ENCODE assay signal across 10 cellular contexts in the genomic region with DNA sequence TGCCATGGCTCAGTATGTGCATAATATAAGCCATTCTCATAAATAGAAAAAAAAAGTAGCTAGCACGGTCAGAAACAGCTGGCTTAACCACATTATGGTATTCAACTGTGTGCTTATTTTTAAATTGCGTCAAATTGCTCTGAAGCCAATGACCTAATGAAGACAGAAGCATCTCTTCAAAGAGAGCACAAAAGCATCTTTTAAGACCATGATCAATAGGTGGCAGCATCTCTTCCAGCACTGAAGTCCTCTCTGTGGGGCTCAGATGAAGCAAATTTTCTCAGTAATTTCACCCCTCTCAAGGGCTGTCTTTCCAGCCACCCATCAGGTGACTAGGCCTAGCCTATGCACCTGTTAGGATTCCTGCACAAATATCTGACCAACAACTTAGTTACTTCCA.
DNase-seq lines count a peak whose midpoint lies in the region; ATAC-seq and TF ChIP-seq lines count a peak whose summit lies in the region.
"Had no signal": no experiment of that assay in that cellular context is flagged by ENCODE, and none has a peak within 500 bp of the region (broad histone marks: within the 10 kb centered on the region; RNA-seq: fewer than 3 reads in every experiment).

No MANE protein-coding gene starts in this region.

- no peak for DNase-seq in Right ventricle myocardium inferior (ENCODE audit: missing footprints)
- DNase-seq in cardiac septum (ENCODE audit: low spot score), result no peak
- no peak for DNase-seq in RWPE2 (ENCODE audit: low spot score)
- peak; percentile 32 for DNase-seq in glomerular visceral epithelial cell (ENCODE audit: extremely low spot score)
- no peak for DNase-seq in type B pancreatic cell (ENCODE audit: extremely low spot score, unreplicated experiment)
- DNase-seq in ascending aorta (ENCODE audit: low spot score in 2 of 2), result no peak
- DNase-seq in stimulated activated CD4-positive, alpha-beta T cell treated with anti-CD3 and anti-CD28 coated beads, Interleukin-1b, Interleukin-23, amount 100 ng/mL, for 48 hours, result no peak
- DNase-seq: activated naive CD4-positive, alpha-beta T cell treated with Interleukin-2 at 50 U/mL for 16 hours; DND-41 had no signal

- H3K4me3 ChIP-seq in RWPE2 (ENCODE audit: severe bottlenecking), result no peak overlapping the region
- H3K4me3 ChIP-seq in ascending aorta, result no peak overlapping the region

- TF ChIP-seq CTCF in RWPE2 (IDR thresholded peaks at IDR 0.05; ENCODE audit: poor library complexity, severe bottlenecking) (peak; percentile 51), type B pancreatic cell (conservative IDR thresholded peaks at IDR 0.05) (peak; percentile 41), ascending aorta (IDR thresholded peaks at IDR 0.05) (peak in 1 of 3 experiments; percentile 35)

- H3K36me3 ChIP-seq in RWPE2 (ENCODE audit: low read depth), result no peaks in the 10 kb centered on the region
- no peaks in the 10 kb centered on the region for H3K36me3 ChIP-seq in ascending aorta

- no peak overlapping the region for H3K27ac Mint-ChIP-seq in type B pancreatic cell

- H3K27me3 Mint-ChIP-seq in type B pancreatic cell, result no peaks in the 10 kb centered on the region

- peak; percentile 57 for ATAC-seq in Right ventricle myocardium inferior
- ATAC-seq in RWPE2 (ENCODE audit: low read depth), result no peak
- ATAC-seq in activated CD4-positive, CD25-positive, alpha-beta regulatory T cell treated with anti-CD3 and anti-CD28 coated beads, Interleukin-2, amount 50 U/mL, for 24 hours, result no peak

- no peaks in the 10 kb centered on the region for H3K27me3 ChIP-seq in RWPE2 (ENCODE audit: insufficient read depth, poor library complexity, severe bottlenecking)
- H3K27me3 ChIP-seq in ascending aorta, result no peaks in the 10 kb centered on the region

- peaks cover 18% of the 10 kb centered on the region for H3K4me1 Mint-ChIP-seq in type B pancreatic cell (ENCODE audit: unreplicated experiment)

- H3K27ac ChIP-seq in RWPE2 (ENCODE audit: poor library complexity, severe bottlenecking), result no peak overlapping the region
- H3K27ac ChIP-seq in ascending aorta, result no peak overlapping the region

- H3K9me3 Mint-ChIP-seq in type B pancreatic cell, result no peaks in the 10 kb centered on the region

- intact Hi-C loops in Right ventricle myocardium inferior (cut with DNase I) (no loop called here), cardiac septum (cut with DNase I) (no loop called here), ascending aorta (cut with DNase I) (no loop called here)

- peaks cover 3% of the 10 kb centered on the region for H3K36me3 Mint-ChIP-seq in type B pancreatic cell

- H3K4me1 ChIP-seq in RWPE2 (ENCODE audit: insufficient read depth, poor library complexity, severe bottlenecking) (no peaks in the 10 kb centered on the region), ascending aorta (no peaks in the 10 kb centered on the region)

- H3K4me3 Mint-ChIP-seq in type B pancreatic cell, result no peak overlapping the region

- H3K9me3 ChIP-seq in RWPE2 (ENCODE audit: severe bottlenecking) (no peaks in the 10 kb centered on the region), ascending aorta (no peaks in the 10 kb centered on the region)
